Comparison of ENCODE assay signal across 8 cellular contexts in the genomic region with DNA sequence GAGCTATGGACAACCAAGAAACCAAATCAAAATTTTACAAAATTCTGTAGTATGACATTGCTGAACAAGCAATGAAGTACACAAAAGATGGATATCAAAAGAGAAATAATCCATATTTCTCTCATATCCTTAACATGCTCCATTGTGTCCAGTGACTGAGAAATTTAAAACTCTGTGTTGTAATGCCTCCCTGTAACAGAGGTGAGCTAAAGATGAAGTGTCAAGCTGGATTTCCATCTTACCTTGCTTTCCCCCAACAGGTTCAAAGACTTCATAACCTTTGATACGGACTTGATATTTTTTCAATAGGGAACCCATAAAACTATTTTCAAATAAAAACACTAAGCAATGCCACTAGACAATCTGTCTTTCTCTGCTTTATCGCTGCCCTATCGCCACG.
A peak's percentile ranks its signal among the peaks of the same experiment; 100 is the strongest.
DNase-seq lines count a peak whose midpoint lies in the region; ATAC-seq and TF ChIP-seq lines count a peak whose summit lies in the region.

No MANE protein-coding gene starts in this region.

- peaks cover 8% of the 10 kb centered on the region for H3K4me1 ChIP-seq in HEK293 (ENCODE audit: control insufficient read depth, insufficient read depth, low read length)
- H3K4me1 ChIP-seq in spleen: peaks cover 23 to 69% (median 52%) of the 10 kb centered on the region in 6 donors

- POLR2A ChIA-PET in HEK293 (lab: Yijun Ruan, JAX): interaction anchor here (0.6 to 7.3 kb wide), 15 partner anchors 7 to 304 kb away, joined by 3 to 177 read pairs (median 8); a partner anchor contains a TSS
- POLR2A ChIA-PET in activated B cell treated with CpG ODN at 0.5 μM for 24 hours (lab: Charles Lee): interaction anchor here (0.5 to 11.3 kb wide), 27 partner anchors 11 to 277 kb away, joined by 3 to 439 read pairs (median 7); a partner anchor contains a TSS

- DNase-seq in activated B cell treated with CpG ODN at 0.5 μM for 24 hours: no peak
- no peak for DNase-seq in glutamatergic neuron
- DNase-seq in spleen: no peak
- DNase-seq in LoVo (ENCODE audit: low spot score): no peak
- DNase-seq in stimulated activated CD4-positive, alpha-beta T cell treated with anti-CD3 and anti-CD28 coated beads, Interleukin-2, amount 100 ng/mL, for 48 hours: no peak

- 18 to 31% (median 23%) methylated on average over 4 of the region's 4 CpGs for WGBS in spleen, 5 donors

- H3K36me3 Mint-ChIP-seq in activated B cell treated with CpG ODN at 0.5 μM for 24 hours (ENCODE audit: low read depth) (peaks cover 11% of the 10 kb centered on the region), glutamatergic neuron (ENCODE audit: unreplicated experiment) (no peaks in the 10 kb centered on the region)

- H3K4me1 Mint-ChIP-seq in activated B cell treated with CpG ODN at 0.5 μM for 24 hours (peaks cover 26% of the 10 kb centered on the region), glutamatergic neuron (ENCODE audit: low read depth, unreplicated experiment) (peaks cover 7% of the 10 kb centered on the region)

- CTCF ChIA-PET in HEK293 (lab: Yijun Ruan, JAX) (interaction anchor here (0.6 to 1.3 kb wide), 11 partner anchors 12 to 760 kb away, joined by 3 to 9 read pairs (median 3); no protein-coding TSS in a partner anchor), activated B cell treated with CpG ODN at 0.5 μM for 24 hours (lab: Charles Lee) (interaction anchor here (0.8 to 6.9 kb wide), 13 partner anchors 11 to 128 kb away, joined by 3 to 69 read pairs (median 3); a partner anchor contains a TSS)

- H3K27me3 Mint-ChIP-seq in activated B cell treated with CpG ODN at 0.5 μM for 24 hours: no peaks in the 10 kb centered on the region
- peaks cover 5% of the 10 kb centered on the region for H3K27me3 Mint-ChIP-seq in glutamatergic neuron (ENCODE audit: unreplicated experiment)

- H3K9me3 Mint-ChIP-seq in activated B cell treated with CpG ODN at 0.5 μM for 24 hours (no peaks in the 10 kb centered on the region), glutamatergic neuron (ENCODE audit: unreplicated experiment) (peaks cover 6% of the 10 kb centered on the region)

- ATAC-seq in activated B cell treated with CpG ODN at 0.5 μM for 24 hours (ENCODE audit: low read depth) (no peak), GM18519 (IDR thresholded peaks at IDR 0.05; ENCODE audit: low FRiP score, unreplicated experiment) (no peak), HG02852 (IDR thresholded peaks at IDR 0.05; ENCODE audit: unreplicated experiment) (no peak)

- H3K27ac ChIP-seq in HEK293 (ENCODE audit: extremely low read depth, low read depth, low read length) (peak overlapping the region; percentile 98), spleen (peak overlapping the region; percentile 90 to 99 (median 98))

- H3K36me3 ChIP-seq in HEK293 (ENCODE audit: control insufficient read depth in 2 of 2, insufficient read depth in 1 of 2, low read length in 2 of 2) (no peaks in the 10 kb centered on the region), spleen (no peaks in the 10 kb centered on the region)

- H3K4me3 ChIP-seq in HEK293 (ENCODE audit: low read depth, low read length) (peak overlapping the region; percentile 77), spleen (peak overlapping the region; percentile 36 to 83 (median 58))

- H3K27ac Mint-ChIP-seq in activated B cell treated with CpG ODN at 0.5 μM for 24 hours (peak overlapping the region; percentile 98), glutamatergic neuron (ENCODE audit: unreplicated experiment) (peak overlapping the region; percentile 96)

- TF ChIP-seq POLR2A in spleen (IDR thresholded peaks at IDR 0.05): peak in 1 of 3 donors; percentile 10

- intact Hi-C loops in activated B cell treated with CpG ODN at 0.5 μM for 24 hours (cut with micrococcal nuclease): no loop called here
- intact Hi-C loops in spleen (cut with DNase I; ENCODE audit: low total_unique reads): no loop called here

- H3K9me3 ChIP-seq in HEK293 (ENCODE audit: control insufficient read depth, insufficient read depth, low read depth, low read length): no peaks in the 10 kb centered on the region
- H3K9me3 ChIP-seq in spleen: no peaks in the 10 kb centered on the region

- TF ChIP-seq CTCF in HEK293 (tag by site-specific recombination; IDR thresholded peaks at IDR 0.05): no peak
- no peak for TF ChIP-seq CTCF in activated B cell treated with CpG ODN at 0.5 μM for 24 hours (IDR thresholded peaks at IDR 0.05)
- no peak for TF ChIP-seq CTCF in glutamatergic neuron (IDR thresholded peaks at IDR 0.05; ENCODE audit: partially characterized antibody, unreplicated experiment)
- TF ChIP-seq CTCF in spleen (IDR thresholded peaks at IDR 0.05 in 8 of 11, conservative IDR thresholded peaks at IDR 0.05 in 3 of 11): no peak

- peak overlapping the region; percentile 98 for H3K4me3 Mint-ChIP-seq in activated B cell treated with CpG ODN at 0.5 μM for 24 hours
- H3K4me3 Mint-ChIP-seq in glutamatergic neuron (ENCODE audit: unreplicated experiment): peak overlapping the region; percentile 99

- H3K27me3 ChIP-seq in spleen (replicated peaks in 1 of 7): no peaks in the 10 kb centered on the region

TF ChIP-seq in HEK293, 187 proteins besides CTCF, POLR2A, EP300 and RAD21:
- TF ChIP-seq ZNF274 (IDR thresholded peaks at IDR 0.05; ENCODE audit: low read length) (no peak), ZNF274 (tag by site-specific recombination; IDR thresholded peaks at IDR 0.05; ENCODE audit: borderline replicate concordance) (no peak), ZNF169 (tag by site-specific recombination; IDR thresholded peaks at IDR 0.05) (no peak), ZNF302 (tag by site-specific recombination; IDR thresholded peaks at IDR 0.05; ENCODE audit: low read depth) (no peak), KLF16 (tag by site-specific recombination; IDR thresholded peaks at IDR 0.05) (no peak), ZNF670 (tag by site-specific recombination; IDR thresholded peaks at IDR 0.05; ENCODE audit: low read depth) (no peak), TCF7L2 (IDR thresholded peaks at IDR 0.05; ENCODE audit: borderline replicate concordance, low read depth, low read length) (no peak), ZNF239 (tag by site-specific recombination; IDR thresholded peaks at IDR 0.05) (no peak), ZNF521 (tag by site-specific recombination; IDR thresholded peaks at IDR 0.05) (no peak), GFI1B (tag by site-specific recombination; IDR thresholded peaks at IDR 0.05) (no peak), ZNF23 (tag by site-specific recombination; IDR thresholded peaks at IDR 0.05; ENCODE audit: borderline replicate concordance) (no peak), ZIC2 (tag by site-specific recombination; IDR thresholded peaks at IDR 0.05) (no peak)
- TF ChIP-seq, protein P1, sequence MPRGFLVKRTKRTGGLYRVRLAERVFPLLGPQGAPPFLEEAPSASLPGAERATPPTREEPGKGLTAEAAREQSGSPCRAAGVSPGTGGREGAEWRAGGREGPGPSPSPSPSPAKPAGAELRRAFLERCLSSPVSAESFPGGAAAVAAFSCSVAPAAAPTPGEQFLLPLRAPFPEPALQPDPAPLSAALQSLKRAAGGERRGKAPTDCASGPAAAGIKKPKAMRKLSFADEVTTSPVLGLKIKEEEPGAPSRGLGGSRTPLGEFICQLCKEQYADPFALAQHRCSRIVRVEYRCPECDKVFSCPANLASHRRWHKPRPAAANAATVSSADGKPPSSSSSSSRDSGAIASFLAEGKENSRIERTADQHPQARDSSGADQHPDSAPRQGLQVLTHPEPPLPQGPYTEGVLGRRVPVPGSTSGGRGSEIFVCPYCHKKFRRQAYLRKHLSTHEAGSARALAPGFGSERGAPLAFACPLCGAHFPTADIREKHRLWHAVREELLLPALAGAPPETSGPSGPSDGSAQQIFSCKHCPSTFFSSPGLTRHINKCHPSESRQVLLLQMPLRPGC (tag by site-specific recombination; IDR thresholded peaks at IDR 0.05): no peak
